ENCODE assay signal across 19 cellular contexts in genomic region chr17:12620200-12620720, GRCh38. TPM values are rescaled to one million over a fixed set of nuclear protein-coding genes. Genes with fewer than 3 reads are reported as not detected.
DNase-seq lines count a peak whose midpoint lies in the region; ATAC-seq and TF ChIP-seq lines count a peak whose summit lies in the region.
"Had no signal": no experiment of that assay in that cellular context is flagged by ENCODE, and none has a peak within 500 bp of the region (broad histone marks: within the 10 kb centered on the region; RNA-seq: fewer than 3 reads in every experiment).

No MANE protein-coding gene starts in this region.

- H3K27me3 Mint-ChIP-seq in GM23338 (ENCODE audit: insufficient read depth, low read depth, poor library complexity) = peaks cover 2% of the 10 kb centered on the region
- no peaks in the 10 kb centered on the region for H3K27me3 Mint-ChIP-seq in neural progenitor cell (ENCODE audit: insufficient read depth, low read depth)
- H3K27me3 Mint-ChIP-seq: T-helper 17 cell had no signal

- peaks cover 38% of the 10 kb centered on the region for H3K4me1 Mint-ChIP-seq in GM23338
- H3K4me1 Mint-ChIP-seq in neural progenitor cell = peaks cover 20% of the 10 kb centered on the region
- H3K4me1 Mint-ChIP-seq: T-helper 17 cell had no signal

- no peaks in the 10 kb centered on the region for H3K36me3 Mint-ChIP-seq in GM23338 (ENCODE audit: low read depth)
- no peaks in the 10 kb centered on the region for H3K36me3 Mint-ChIP-seq in neural progenitor cell

- TF ChIP-seq CTCF in GM23338 (conservative IDR thresholded peaks at IDR 0.05; ENCODE audit: low read depth in 2 of 2) (no peak), OCI-LY3 (IDR thresholded peaks at IDR 0.05; ENCODE audit: low read depth, low read length) (no peak), neural progenitor cell (IDR thresholded peaks at IDR 0.05) (no peak)

- H3K27me3 ChIP-seq in GM23338 (ENCODE audit: insufficient read depth) (no peaks in the 10 kb centered on the region), OCI-LY3 (ENCODE audit: low read depth, low read length) (no peaks in the 10 kb centered on the region), neural progenitor cell (no peaks in the 10 kb centered on the region), GM23248 (replicated peaks; ENCODE audit: insufficient read depth) (no peaks in the 10 kb centered on the region)
- H3K27me3 ChIP-seq: BE2C, gastroesophageal sphincter, transverse colon had no signal

- H3K4me1 ChIP-seq in GM23338 (ENCODE audit: insufficient read depth) (peaks cover 28% of the 10 kb centered on the region), OCI-LY3 (ENCODE audit: low read length) (peaks cover 11% of the 10 kb centered on the region), neural progenitor cell (peaks cover 3% of the 10 kb centered on the region), GM23248 (ENCODE audit: insufficient read depth) (no peaks in the 10 kb centered on the region)
- H3K4me1 ChIP-seq: BE2C, gastroesophageal sphincter, prostate gland, transverse colon had no signal

- H3K4me3 Mint-ChIP-seq in GM23338 = no peak overlapping the region
- H3K4me3 Mint-ChIP-seq in neural progenitor cell = no peak overlapping the region
- H3K4me3 Mint-ChIP-seq: T-helper 17 cell had no signal

- H3K4me2 ChIP-seq in GM23338 (peak overlapping the region; percentile 42; the same call in 1 of the 2 replicates), OCI-LY3 (ENCODE audit: low read length) (peak overlapping the region; percentile 60), neural progenitor cell (no peak overlapping the region), GM23248 (ENCODE audit: unreplicated experiment) (no peak overlapping the region)

- H3K79me2 ChIP-seq in GM23338 (replicated peaks; ENCODE audit: insufficient read depth) = no peaks in the 10 kb centered on the region
- H3K79me2 ChIP-seq in OCI-LY3 (ENCODE audit: low read length) = no peaks in the 10 kb centered on the region
- H3K79me2 ChIP-seq in neural progenitor cell (ENCODE audit: low read depth) = no peaks in the 10 kb centered on the region
- H3K79me2 ChIP-seq in GM23248 (ENCODE audit: insufficient read depth) = no peaks in the 10 kb centered on the region

- no peaks in the 10 kb centered on the region for H3K9me3 ChIP-seq in OCI-LY3 (ENCODE audit: insufficient read depth, low read length)
- no peaks in the 10 kb centered on the region for H3K9me3 ChIP-seq in neural progenitor cell (ENCODE audit: low read depth)
- no peaks in the 10 kb centered on the region for H3K9me3 ChIP-seq in GM23248 (ENCODE audit: low read depth)
- H3K9me3 ChIP-seq: BE2C, gastroesophageal sphincter, prostate gland, transverse colon had no signal

- H3K9ac ChIP-seq in OCI-LY3 (ENCODE audit: low read length) = no peak overlapping the region
- no peak overlapping the region for H3K9ac ChIP-seq in neural progenitor cell
- no peak overlapping the region for H3K9ac ChIP-seq in GM23248

- H3K4me3 ChIP-seq in GM23338 = no peak overlapping the region
- no peak overlapping the region for H3K4me3 ChIP-seq in OCI-LY3 (ENCODE audit: low read length)
- H3K4me3 ChIP-seq in neural progenitor cell = no peak overlapping the region
- no peak overlapping the region for H3K4me3 ChIP-seq in GM23248
- H3K4me3 ChIP-seq: gastroesophageal sphincter, prostate gland, transverse colon had no signal

- in situ Hi-C loops in GM23248 (cut with MboI) = no loop called here

- H3F3A ChIP-seq in GM23338 (replicated peaks; ENCODE audit: low read depth) = no peaks in the 10 kb centered on the region
- no peaks in the 10 kb centered on the region for H3F3A ChIP-seq in neural progenitor cell (ENCODE audit: low read depth)
- H3F3A ChIP-seq in GM23248 (ENCODE audit: insufficient read depth) = no peaks in the 10 kb centered on the region

- no peaks in the 10 kb centered on the region for H3K9me2 ChIP-seq in GM23338 (ENCODE audit: insufficient read depth)
- no peaks in the 10 kb centered on the region for H3K9me2 ChIP-seq in GM23248 (ENCODE audit: insufficient read depth)

- DNase-seq in GM23338 (ENCODE audit: low spot score) (no peak), dedifferentiated amniotic fluid mesenchymal stem cell (ENCODE audit: extremely low spot score) (peak; percentile 38), neural progenitor cell (ENCODE audit: low spot score) (peak; percentile 13), GM23248 (no peak), NCI-H524 treated with DMSO at 0.1 percent for 48 hours (lab: John Stamatoyannopoulos, UW) (no peak)
- DNase-seq: activated CD4-positive, alpha-beta T cell treated with anti-CD3 and anti-CD28 coated beads, Interleukin-2, amount 50 U/mL, for 1 hour; activated T-cell treated with anti-CD3 and anti-CD28 coated beads, Interleukin-2, amount 50 U/mL, for 48 hours; amygdala; BE2C; effector CD4-positive, alpha-beta T cell; kidney glomerular epithelial cell; NCI-H774; T-helper 17 cell; transverse colon had no signal

- 41 to 51% methylated on average over 5 of the region's 5 CpGs for WGBS in GM23248 (ENCODE audit: low coverage in 1 of 2, low lambda C conversion rate in 2 of 2, missing lambda C conversion rate in 2 of 2), 2 experiments

- H3K9me3 Mint-ChIP-seq in GM23338 (no peaks in the 10 kb centered on the region; the same call in 2 of the 3 replicates), neural progenitor cell (no peaks in the 10 kb centered on the region)

- peak overlapping the region; percentile 99 for H2AFZ ChIP-seq in GM23338
- no peak overlapping the region for H2AFZ ChIP-seq in OCI-LY3 (ENCODE audit: low read depth, low read length)
- peak overlapping the region; percentile 70 for H2AFZ ChIP-seq in neural progenitor cell (replicated peaks)
- H2AFZ ChIP-seq in GM23248 = no peak overlapping the region

- H3K27ac Mint-ChIP-seq in GM23338 = no peak overlapping the region
- H3K27ac Mint-ChIP-seq in neural progenitor cell = no peak overlapping the region
- H3K27ac Mint-ChIP-seq: T-helper 17 cell had no signal

- H3K36me3 ChIP-seq in GM23338 (ENCODE audit: insufficient read depth) = no peaks in the 10 kb centered on the region
- no peaks in the 10 kb centered on the region for H3K36me3 ChIP-seq in OCI-LY3 (replicated peaks; ENCODE audit: low read depth, low read length)
- no peaks in the 10 kb centered on the region for H3K36me3 ChIP-seq in neural progenitor cell
- H3K36me3 ChIP-seq in GM23248 (ENCODE audit: low read depth) = no peaks in the 10 kb centered on the region
- H3K36me3 ChIP-seq: BE2C, gastroesophageal sphincter, prostate gland, transverse colon had no signal

- H3K27ac ChIP-seq in GM23338 (ENCODE audit: low read depth) = peak overlapping the region; percentile 29; the same call in 1 of the 2 replicates
- H3K27ac ChIP-seq in OCI-LY3 (ENCODE audit: low read length) = no peak overlapping the region
- no peak overlapping the region for H3K27ac ChIP-seq in neural progenitor cell
- no peak overlapping the region for H3K27ac ChIP-seq in GM23248
- H3K27ac ChIP-seq: gastroesophageal sphincter, prostate gland, transverse colon had no signal

- H4K20me1 ChIP-seq in GM23338 (replicated peaks; ENCODE audit: insufficient read depth) (no peaks in the 10 kb centered on the region), OCI-LY3 (ENCODE audit: insufficient read depth, low read length) (no peaks in the 10 kb centered on the region), neural progenitor cell (ENCODE audit: low read depth) (no peaks in the 10 kb centered on the region), GM23248 (ENCODE audit: insufficient read depth) (no peaks in the 10 kb centered on the region)

- ATAC-seq in GM23338 = peak; percentile 63
- ATAC-seq in HG03159 (IDR thresholded peaks at IDR 0.05; ENCODE audit: unreplicated experiment) = no peak
- no peak for ATAC-seq in GM19328 (IDR thresholded peaks at IDR 0.05; ENCODE audit: unreplicated experiment)
- ATAC-seq: T-helper 17 cell had no signal

TF ChIP-seq in GM23338, 12 proteins besides CTCF, POLR2A, EP300 and RAD21 (continues in another document):
- TF ChIP-seq JUNB (IDR thresholded peaks at IDR 0.05; ENCODE audit: unreplicated experiment) (no peak), POLR2AphosphoS5 (IDR thresholded peaks at IDR 0.05; ENCODE audit: low read depth) (no peak), REST (IDR thresholded peaks at IDR 0.05; ENCODE audit: unreplicated experiment) (no peak), ETS1 (IDR thresholded peaks at IDR 0.05) (no peak)

RNA-seq across cellular contexts. Expression of gene MYOCD, which starts 45.4 kb away (rescaled TPM):
- total RNA-seq in GM23338 (2014; rRNA removed; shearing (Covaris generic)) = 0.66 and 0.80 TPM in 2 replicates
- polyA plus RNA-seq in GM23338 (2016; fragmentation: Nextera tagmentation; extraction: Ambion mirVana) = 2.0 and 2.4 TPM in 2 replicates
- total RNA-seq in neural progenitor cell (ENCODE audit: low replicate concordance) = 0.03 and 0.04 TPM in 2 replicates
- total RNA-seq in GM23248 (2014; rRNA removed; shearing (Covaris generic)) = under 0.01 TPM in 2 replicates
- 0.09 TPM in 1 of 2 replicates, not detected in the other for polyA plus RNA-seq in GM23248 (2016; fragmentation: Nextera tagmentation; extraction: Ambion mirVana)
- total RNA-seq: T-helper 17 cell had no signal

Comparison
In these comparisons a context has a peak if more than half of its experiments do, and no peak if none do; other contexts are left out.
1. DNase-seq: peak in dedifferentiated amniotic fluid mesenchymal stem cell (single experiment) and neural progenitor cell (single experiment); none in GM23338 (single experiment), GM23248 (single experiment) and NCI-H524 treated with DMSO at 0.1 percent for 48 hours (single experiment).
2. H2AFZ ChIP-seq: peak in GM23338 (single experiment) and neural progenitor cell (single experiment); none in OCI-LY3 (single experiment) and GM23248 (single experiment).
3. H3K4me2 ChIP-seq: peak in GM23338 (single experiment) and OCI-LY3 (single experiment); none in neural progenitor cell (single experiment) and GM23248 (single experiment).